15 cellular contexts compared by ENCODE assay signal in the genomic region with DNA sequence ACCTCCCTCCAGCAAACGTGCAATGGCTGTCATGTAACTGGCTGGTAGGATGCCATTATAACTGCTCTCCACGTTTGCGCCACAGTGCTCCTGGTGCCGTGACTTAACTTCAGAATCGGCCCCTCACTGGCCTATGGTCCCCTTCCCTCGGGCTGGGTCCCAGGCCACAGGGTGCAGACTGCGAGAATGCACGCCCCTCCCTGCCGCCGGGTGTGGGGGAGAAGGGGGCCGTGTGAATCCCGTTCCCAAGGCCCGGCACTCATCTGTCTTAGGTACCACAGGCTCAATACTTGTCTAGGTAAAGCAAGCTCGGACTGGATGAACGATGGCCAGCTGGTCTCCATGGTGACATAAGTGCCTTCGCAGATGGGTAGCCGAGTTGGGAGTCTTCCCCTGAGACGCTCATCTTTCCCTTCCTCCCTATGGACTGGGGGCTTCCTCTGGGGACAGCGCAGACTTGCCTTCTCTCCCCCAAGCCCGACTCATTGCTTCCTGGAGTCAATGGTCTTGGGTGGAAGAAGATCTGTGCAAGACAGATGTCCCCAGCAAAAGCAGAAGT.
"Had no signal": no experiment of that assay in that cellular context is flagged by ENCODE, and none has a peak within 500 bp of the region (broad histone marks: within the 10 kb centered on the region; RNA-seq: fewer than 3 reads in every experiment).

No MANE protein-coding gene starts in this region.

- DNase-seq: activated CD4-positive, alpha-beta memory T cell treated with anti-CD3 and anti-CD28 coated beads, Interleukin-2, amount 10 ng/mL, durations not matched to agents 7 days and 5 days; activated CD4-positive, alpha-beta T cell treated with anti-CD3 and anti-CD28 coated beads for 36 hours; activated effector memory CD4-positive, alpha-beta T cell treated with anti-CD3 and anti-CD28 coated beads, Interleukin-2, amount 50 U/mL, for 16 hours; activated T-cell treated with anti-CD3 and anti-CD28 coated beads, Interleukin-2, amount 50 U/mL, for 48 hours; adrenal gland; erythroblast; gastrocnemius medialis; left cardiac atrium; occipital lobe; right cardiac atrium; stimulated activated CD4-positive, alpha-beta T cell treated with anti-CD3 and anti-CD28 coated beads, Interleukin-15, amount 100 ng/mL, for 24 hours; stimulated activated CD4-positive, alpha-beta T cell treated with anti-CD3 and anti-CD28 coated beads, Interleukin-4, amount 100 ng/mL, for 1 hour; stimulated activated naive CD4-positive, alpha-beta T cell; tibial artery; uterus had no signal

- ATAC-seq: activated CD4-positive, alpha-beta T cell treated with anti-CD3 and anti-CD28 coated beads for 36 hours; gastrocnemius medialis; left cardiac atrium; right cardiac atrium had no signal
